In the genomic region with DNA sequence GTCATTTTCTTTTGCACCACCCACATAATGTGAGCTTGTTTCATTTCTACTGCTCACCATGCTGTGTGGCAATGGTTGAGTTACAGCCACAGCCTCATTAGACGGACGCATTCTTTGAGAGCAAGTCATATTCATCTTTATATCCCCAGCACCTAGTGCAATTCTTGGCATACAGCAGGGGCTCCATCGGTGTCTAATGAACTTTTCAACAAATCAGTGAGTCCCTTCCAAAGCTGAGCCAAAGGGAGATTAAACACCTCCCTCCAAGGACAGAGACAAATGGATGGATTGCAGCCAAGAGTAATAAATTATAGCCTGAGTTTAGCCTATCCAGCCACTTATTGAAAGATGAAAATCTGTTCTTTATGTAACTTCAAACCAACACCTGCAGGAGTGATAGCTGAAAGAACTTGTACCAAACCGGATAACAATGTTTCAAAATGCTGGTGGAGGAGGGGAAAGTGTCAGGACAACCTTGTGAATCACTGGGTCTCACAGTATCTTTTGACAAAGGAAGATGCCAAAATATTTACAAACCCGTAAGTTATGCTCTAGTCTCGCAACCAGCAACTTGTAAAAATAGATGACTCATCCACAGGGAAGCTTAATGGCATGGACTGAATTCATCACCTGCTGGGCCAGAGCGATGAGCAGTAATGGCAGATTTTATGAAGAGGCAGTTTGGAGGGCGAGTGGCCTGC, we compare ENCODE assay signal across 11 cellular contexts.
A peak's percentile ranks its signal among the peaks of the same experiment; 100 is the strongest.
DNase-seq lines count a peak whose midpoint lies in the region; ATAC-seq and TF ChIP-seq lines count a peak whose summit lies in the region.
"Had no signal": no experiment of that assay in that cellular context is flagged by ENCODE, and none has a peak within 500 bp of the region (broad histone marks: within the 10 kb centered on the region; RNA-seq: fewer than 3 reads in every experiment).

No MANE protein-coding gene starts in this region.

- no TSS peak for BruUV-seq in Calu3 (replicated peaks; lab: Mats Ljungman, UMichigan)

- ATAC-seq in omental fat pad (ENCODE audit: low FRiP score) (peak; percentile 87), HG02840 (IDR thresholded peaks at IDR 0.05; ENCODE audit: low FRiP score, unreplicated experiment) (no peak), T-helper 17 cell (no peak)
- ATAC-seq: lower lobe of right lung had no signal

- H3K36me3 Mint-ChIP-seq in T-helper 17 cell (ENCODE audit: low read depth) (no peaks in the 10 kb centered on the region), Calu3 (ENCODE audit: insufficient read depth, unreplicated experiment) (no peaks in the 10 kb centered on the region)
- H3K36me3 Mint-ChIP-seq in activated naive CD8-positive, alpha-beta T cell treated with anti-CD3 and anti-CD28 coated beads for 36 hours: no peaks in the 10 kb centered on the region

- no peaks in the 10 kb centered on the region for H3K9me3 ChIP-seq in T-helper 17 cell (ENCODE audit: control insufficient read depth, low read length, poor library complexity, severe bottlenecking)
- H3K9me3 ChIP-seq: lower lobe of right lung had no signal

- H3K27ac Mint-ChIP-seq in T-helper 17 cell (no peak overlapping the region), Calu3 (ENCODE audit: unreplicated experiment) (no peak overlapping the region)
- H3K27ac Mint-ChIP-seq in activated naive CD8-positive, alpha-beta T cell treated with anti-CD3 and anti-CD28 coated beads for 36 hours: no peak overlapping the region

- intact Hi-C loops in Calu3 (cut with micrococcal nuclease; ENCODE audit: unreplicated experiment): no loop called here

- H3K27me3 Mint-ChIP-seq in T-helper 17 cell (peaks cover 51% of the 10 kb centered on the region), Calu3 (ENCODE audit: unreplicated experiment) (peaks cover 69% of the 10 kb centered on the region)
- H3K27me3 Mint-ChIP-seq in activated naive CD8-positive, alpha-beta T cell treated with anti-CD3 and anti-CD28 coated beads for 36 hours: peaks cover 4% of the 10 kb centered on the region

- no peaks in the 10 kb centered on the region for H3K9me3 Mint-ChIP-seq in Calu3 (ENCODE audit: low read depth, unreplicated experiment)
- H3K9me3 Mint-ChIP-seq in activated naive CD8-positive, alpha-beta T cell treated with anti-CD3 and anti-CD28 coated beads for 36 hours: no peaks in the 10 kb centered on the region

- H3K4me1 Mint-ChIP-seq in T-helper 17 cell: no peaks in the 10 kb centered on the region
- peaks cover 12% of the 10 kb centered on the region for H3K4me1 Mint-ChIP-seq in Calu3 (ENCODE audit: low read depth, unreplicated experiment)
- no peaks in the 10 kb centered on the region for H3K4me1 Mint-ChIP-seq in activated naive CD8-positive, alpha-beta T cell treated with anti-CD3 and anti-CD28 coated beads for 36 hours

- DNase-seq in ELR (ENCODE audit: low read depth) (peak; percentile 91), NCI-H2196 treated with DMSO at 0.1 percent for 48 hours (lab: John Stamatoyannopoulos, UW; ENCODE audit: unreplicated experiment) (peak; percentile 54), brain pericyte (ENCODE audit: low read depth, low spot score) (peak; percentile 87), omental fat pad (ENCODE audit: low spot score) (no peak), T-helper 17 cell (no peak), Calu3 (no peak)
- no peak for DNase-seq in activated naive CD8-positive, alpha-beta T cell treated with anti-CD3 and anti-CD28 coated beads for 36 hours
- DNase-seq: activated naive CD4-positive, alpha-beta T cell treated with anti-CD3 and anti-CD28 coated beads, Interleukin-2, amount 50 U/mL, for 16 hours; lower lobe of right lung; NCI-H1048 had no signal

- no peak overlapping the region for H3K4me3 Mint-ChIP-seq in T-helper 17 cell
- H3K4me3 Mint-ChIP-seq in Calu3 (ENCODE audit: low read depth, unreplicated experiment): no peak overlapping the region
- no peak overlapping the region for H3K4me3 Mint-ChIP-seq in activated naive CD8-positive, alpha-beta T cell treated with anti-CD3 and anti-CD28 coated beads for 36 hours

- TF ChIP-seq CTCF in omental fat pad (IDR thresholded peaks at IDR 0.05) (no peak), Calu3 (IDR thresholded peaks at IDR 0.05; ENCODE audit: unreplicated experiment) (no peak)

- CTCF ChIA-PET in Calu3 (lab: Charles Lee): no interaction called here

Comparison
In these comparisons a context has a peak if more than half of its experiments do, and no peak if none do; other contexts are left out.
1. DNase-seq: peak in ELR (single experiment), NCI-H2196 treated with DMSO at 0.1 percent for 48 hours (single experiment) and brain pericyte (single experiment); none in omental fat pad (single experiment), T-helper 17 cell (0 of 3), Calu3 (single experiment) and activated naive CD8-positive, alpha-beta T cell treated with anti-CD3 and anti-CD28 coated beads for 36 hours (single experiment).